15 cellular contexts compared by ENCODE assay signal in the genomic region with DNA sequence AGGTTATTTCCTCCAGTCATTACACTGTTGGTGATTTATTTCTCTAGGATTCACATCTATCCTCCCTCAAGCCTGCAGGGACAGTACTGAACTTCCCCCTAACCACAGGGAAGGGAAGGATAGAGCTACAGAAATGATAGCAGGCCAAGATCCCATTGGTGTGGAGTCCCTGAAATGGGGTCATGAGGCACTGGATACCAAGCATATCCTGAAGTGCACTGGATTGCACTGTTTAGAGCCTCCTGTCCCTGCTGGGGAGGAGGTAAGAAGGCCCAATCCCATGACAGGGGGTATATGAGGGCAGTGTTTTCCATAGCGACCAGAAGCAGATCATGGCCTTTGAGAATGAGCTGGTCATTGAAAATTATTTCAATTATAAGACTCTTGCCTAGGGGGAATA. TPM values are rescaled to one million over a fixed set of nuclear protein-coding genes. Genes with fewer than 3 reads are reported as not detected.
DNase-seq lines count a peak whose midpoint lies in the region; ATAC-seq and TF ChIP-seq lines count a peak whose summit lies in the region.
"Had no signal": no experiment of that assay in that cellular context is flagged by ENCODE, and none has a peak within 500 bp of the region (broad histone marks: within the 10 kb centered on the region; RNA-seq: fewer than 3 reads in every experiment).

No MANE protein-coding gene starts in this region.

- POLR2A ChIA-PET in RWPE1 (lab: Yijun Ruan, JAX; ENCODE audit: low non-redundant PET): no interaction called here

- no peaks in the 10 kb centered on the region for H4K20me1 ChIP-seq in GM23338 (replicated peaks; ENCODE audit: insufficient read depth)

- H3K27me3 ChIP-seq in GM23338 (ENCODE audit: insufficient read depth): no peaks in the 10 kb centered on the region
- H3K27me3 ChIP-seq: BE2C had no signal

- H3K27me3 Mint-ChIP-seq in GM23338 (ENCODE audit: insufficient read depth, low read depth, poor library complexity): no peaks in the 10 kb centered on the region
- H3K27me3 Mint-ChIP-seq in stimulated activated memory B cell treated with anti-CD40 and anti-IgM and Interleukin-4, amounts not matched to agents 10 μg/mL and 1 μg/mL and 100 μg/mL, for 72 hours: no peaks in the 10 kb centered on the region

- peaks cover 13% of the 10 kb centered on the region for H3K4me1 Mint-ChIP-seq in GM23338
- H3K4me1 Mint-ChIP-seq in stimulated activated memory B cell treated with anti-CD40 and anti-IgM and Interleukin-4, amounts not matched to agents 10 μg/mL and 1 μg/mL and 100 μg/mL, for 72 hours: no peaks in the 10 kb centered on the region
- H3K4me1 Mint-ChIP-seq: CD14-positive monocyte had no signal

- H3K79me2 ChIP-seq in GM23338 (replicated peaks; ENCODE audit: insufficient read depth): peaks cover 72% of the 10 kb centered on the region

- H3K4me3 ChIP-seq in GM23338: no peak overlapping the region
- H3K4me3 ChIP-seq: A549, GM12878, GM23248 had no signal

- no peak overlapping the region for H3K27ac Mint-ChIP-seq in GM23338
- no peak overlapping the region for H3K27ac Mint-ChIP-seq in stimulated activated memory B cell treated with anti-CD40 and anti-IgM and Interleukin-4, amounts not matched to agents 10 μg/mL and 1 μg/mL and 100 μg/mL, for 72 hours
- H3K27ac Mint-ChIP-seq: CD14-positive monocyte; CD8-positive, alpha-beta T cell had no signal

- H3K4me1 ChIP-seq in GM23338 (ENCODE audit: insufficient read depth): peaks cover 7% of the 10 kb centered on the region; the same call in 1 of the 2 replicates
- H3K4me1 ChIP-seq: A549 had no signal

- H3K4me2 ChIP-seq in GM23338: no peak overlapping the region
- H3K4me2 ChIP-seq: A549 had no signal

- TF ChIP-seq CTCF in GM23338 (conservative IDR thresholded peaks at IDR 0.05; ENCODE audit: low read depth in 2 of 2) (no peak), VCaP (conservative IDR thresholded peaks at IDR 0.05) (no peak), RWPE1 (conservative IDR thresholded peaks at IDR 0.05; ENCODE audit: low read depth) (no peak)

- no peak for DNase-seq in GM23338 (ENCODE audit: low spot score)
- no peak for DNase-seq in left colon
- DNase-seq in RWPE1 (ENCODE audit: low spot score): no peak
- DNase-seq in activated CD4-positive, alpha-beta T cell treated with anti-CD3 and anti-CD28 coated beads for 4 hours: no peak
- DNase-seq: BE2C; CD8-positive, alpha-beta T cell; DMS 273 treated with DMSO at 0.1 percent for 48 hours; GM23248; H7 had no signal

- H3K36me3 ChIP-seq in GM23338 (ENCODE audit: insufficient read depth): no peaks in the 10 kb centered on the region
- H3K36me3 ChIP-seq: BE2C had no signal

- H3K9me2 ChIP-seq in GM23338 (ENCODE audit: insufficient read depth): no peaks in the 10 kb centered on the region

- intact Hi-C loops in left colon (cut with DNase I, micrococcal nuclease): no loop called here

- H2AFZ ChIP-seq in GM23338: no peak overlapping the region
- H2AFZ ChIP-seq: GM23248 had no signal

- no peaks in the 10 kb centered on the region for H3F3A ChIP-seq in GM23338 (replicated peaks; ENCODE audit: low read depth)

- H3K36me3 Mint-ChIP-seq in GM23338 (ENCODE audit: low read depth): 0 out of 3 replicates have a peak, but pooled peaks cover under 1% of the 10 kb centered on the region
- H3K36me3 Mint-ChIP-seq in stimulated activated memory B cell treated with anti-CD40 and anti-IgM and Interleukin-4, amounts not matched to agents 10 μg/mL and 1 μg/mL and 100 μg/mL, for 72 hours: no peaks in the 10 kb centered on the region
- H3K36me3 Mint-ChIP-seq: CD14-positive monocyte; CD8-positive, alpha-beta T cell had no signal

- H3K27ac ChIP-seq in GM23338 (ENCODE audit: low read depth) (peak overlapping the region; percentile 22; the same call in 1 of the 2 replicates), VCaP (peak overlapping the region; percentile 81), RWPE1 (no peak overlapping the region)
- H3K27ac ChIP-seq: A549, GM23248 had no signal

- CTCF ChIA-PET in RWPE1 (lab: Yijun Ruan, JAX): no interaction called here

- no peak overlapping the region for H3K4me3 Mint-ChIP-seq in GM23338
- no peak overlapping the region for H3K4me3 Mint-ChIP-seq in stimulated activated memory B cell treated with anti-CD40 and anti-IgM and Interleukin-4, amounts not matched to agents 10 μg/mL and 1 μg/mL and 100 μg/mL, for 72 hours
- H3K4me3 Mint-ChIP-seq: CD14-positive monocyte; CD8-positive, alpha-beta T cell had no signal

- peak; percentile 31 for ATAC-seq in GM23338
- ATAC-seq in left colon: peak; percentile 12
- peak; percentile 25 for ATAC-seq in stimulated activated memory B cell treated with anti-CD40 and anti-IgM and Interleukin-4, amounts not matched to agents 10 μg/mL and 1 μg/mL and 100 μg/mL, for 72 hours
- no peak for ATAC-seq in HG02970 (IDR thresholded peaks at IDR 0.05; ENCODE audit: low FRiP score, unreplicated experiment)
- ATAC-seq: A549; CD8-positive, alpha-beta T cell; GM12878 had no signal

- H3K9me3 Mint-ChIP-seq in GM23338: no peaks in the 10 kb centered on the region
- no peaks in the 10 kb centered on the region for H3K9me3 Mint-ChIP-seq in stimulated activated memory B cell treated with anti-CD40 and anti-IgM and Interleukin-4, amounts not matched to agents 10 μg/mL and 1 μg/mL and 100 μg/mL, for 72 hours
- H3K9me3 Mint-ChIP-seq: CD8-positive, alpha-beta T cell had no signal

TF ChIP-seq in GM23338, 12 proteins besides CTCF, POLR2A, EP300 and RAD21 (continues in another document):
- TF ChIP-seq CREB1 (CRISPR knock-in tag; IDR thresholded peaks at IDR 0.05; ENCODE audit: low read depth) (no peak), ZNF331 (CRISPR knock-in tag; IDR thresholded peaks at IDR 0.05; ENCODE audit: low read depth) (no peak), EZH2phosphoT487 (IDR thresholded peaks at IDR 0.05; ENCODE audit: unreplicated experiment) (no peak), POLR2AphosphoS5 (IDR thresholded peaks at IDR 0.05; ENCODE audit: low read depth) (no peak)
- TF ChIP-seq, protein P1, sequence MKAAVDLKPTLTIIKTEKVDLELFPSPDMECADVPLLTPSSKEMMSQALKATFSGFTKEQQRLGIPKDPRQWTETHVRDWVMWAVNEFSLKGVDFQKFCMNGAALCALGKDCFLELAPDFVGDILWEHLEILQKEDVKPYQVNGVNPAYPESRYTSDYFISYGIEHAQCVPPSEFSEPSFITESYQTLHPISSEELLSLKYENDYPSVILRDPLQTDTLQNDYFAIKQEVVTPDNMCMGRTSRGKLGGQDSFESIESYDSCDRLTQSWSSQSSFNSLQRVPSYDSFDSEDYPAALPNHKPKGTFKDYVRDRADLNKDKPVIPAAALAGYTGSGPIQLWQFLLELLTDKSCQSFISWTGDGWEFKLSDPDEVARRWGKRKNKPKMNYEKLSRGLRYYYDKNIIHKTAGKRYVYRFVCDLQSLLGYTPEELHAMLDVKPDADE (IDR thresholded peaks at IDR 0.05): no peak

RNA-seq across cellular contexts. Expression of a gene that starts 56.8 kb away (rescaled TPM):
- total RNA-seq in GM23338 (2014; rRNA removed; shearing (Covaris generic)): 28.0 and 34.2 TPM in 2 replicates
- polyA plus RNA-seq in GM23338 (2016; fragmentation: Nextera tagmentation; extraction: Ambion mirVana): 38.1 and 40.4 TPM in 2 replicates
- total RNA-seq in left colon: 100 to 1,000 TPM; 105 to 106 TPM
